ENCODE assay signal across 23 cellular contexts in the genomic region with DNA sequence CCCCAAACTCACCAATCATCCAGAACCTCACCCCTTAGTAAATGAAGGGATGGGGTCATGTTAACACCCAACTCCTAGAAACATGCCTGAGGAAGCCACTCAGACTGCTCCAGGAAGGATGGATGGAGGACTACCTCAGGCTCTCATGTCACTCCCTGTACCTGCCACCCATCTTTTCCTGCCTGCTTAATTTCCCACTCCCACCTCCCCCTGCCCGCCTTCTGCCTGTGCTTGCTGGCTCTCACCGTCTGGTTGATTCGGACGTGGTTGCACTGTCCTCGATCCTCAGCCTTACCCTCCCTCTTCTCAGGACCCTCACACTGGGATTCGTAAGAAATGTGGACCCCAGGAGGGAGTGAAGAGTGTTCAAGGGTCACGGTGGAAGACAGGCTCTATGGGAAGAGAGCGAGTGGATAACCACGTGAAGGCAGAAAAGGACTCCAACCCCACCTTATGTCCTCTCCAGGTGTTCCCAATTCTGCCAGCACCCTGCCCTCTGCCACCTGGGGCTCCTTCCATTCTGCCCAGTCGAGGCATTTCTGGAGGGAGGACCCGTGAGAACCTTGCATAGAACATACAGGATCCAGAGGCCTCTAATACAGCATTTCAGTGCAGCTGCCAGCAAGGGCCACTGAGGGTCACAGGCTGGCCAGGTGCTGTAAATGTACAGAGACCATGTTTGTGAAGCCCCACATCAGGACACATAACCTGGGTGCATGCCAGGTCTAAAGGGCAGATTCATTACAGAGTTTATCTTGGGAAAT. TPM values are rescaled to one million over a fixed set of nuclear protein-coding genes. Genes with fewer than 3 reads are reported as not detected.
A peak's percentile ranks its signal among the peaks of the same experiment; 100 is the strongest.
DNase-seq lines count a peak whose midpoint lies in the region; ATAC-seq, FAIRE-seq and TF ChIP-seq lines count a peak whose summit lies in the region.
"Had no signal": no experiment of that assay in that cellular context is flagged by ENCODE, and none has a peak within 500 bp of the region (broad histone marks: within the 10 kb centered on the region; RNA-seq: fewer than 3 reads in every experiment).

No MANE protein-coding gene starts in this region.

- H3K27me3 ChIP-seq in pancreas = no peaks in the 10 kb centered on the region

- H3K4me1 ChIP-seq in pancreas = peaks cover 0 to 6% (median 0%) of the 10 kb centered on the region in 3 donors
- H3K4me1 ChIP-seq: neural progenitor cell, prostate gland had no signal

- TF ChIP-seq POLR2A in GM12891 (IDR thresholded peaks at IDR 0.05; ENCODE audit: low read depth, low read length) = peak; percentile 42; the same call in 1 of the 2 replicates

- H3K4me3 ChIP-seq in pancreas = no peak overlapping the region
- H3K4me3 ChIP-seq: dorsolateral prefrontal cortex, lung, neural progenitor cell, prostate gland had no signal

- peak overlapping the region; percentile 94 for H3K27ac Mint-ChIP-seq in activated naive CD4-positive, alpha-beta T cell treated with anti-CD3 and anti-CD28 coated beads, Interleukin-2, amount 50 U/mL, for 24 hours
- peak overlapping the region; percentile 42 for H3K27ac Mint-ChIP-seq in activated T-helper 1 cell treated with anti-CD3 and anti-CD28 coated beads, Interleukin-12 subunit alpha, Interleukin-12 subunit beta, Interleukin-2, Interleukin-4 antibody, amounts not matched to agents 30 ng/mL and 10 ng/mL and 1 ng/mL, durations not matched to agents 14 hours and 24 hours and 36 hours
- peak overlapping the region; percentile 81 for H3K27ac Mint-ChIP-seq in stimulated activated effector memory CD8-positive, alpha-beta T cell treated with anti-CD3 and anti-CD28 coated beads, Interleukin-12 subunit alpha, Interleukin-12 subunit beta, amount 100 ng/mL, for 72 hours
- H3K27ac Mint-ChIP-seq: activated naive CD4-positive, alpha-beta T cell treated with anti-CD3 and anti-CD28 coated beads for 36 hours; H9; neural progenitor cell had no signal

- no peaks in the 10 kb centered on the region for H3K9me3 ChIP-seq in pancreas
- H3K9me3 ChIP-seq: prostate gland had no signal

- intact Hi-C loops in activated T-helper 1 cell treated with anti-CD3 and anti-CD28 coated beads, Interleukin-12 subunit alpha, Interleukin-12 subunit beta, Interleukin-2, Interleukin-4 antibody, amounts not matched to agents 30 ng/mL and 10 ng/mL and 1 ng/mL, durations not matched to agents 14 hours and 24 hours and 36 hours (cut with micrococcal nuclease) = no loop called here
- intact Hi-C loops in pancreas (cut with DNase I) = loop anchor here in 2 of 3 donors (10.0 kb wide), 2 partner anchors 49 to 129 kb away; no protein-coding TSS in a partner anchor

- ATAC-seq in stimulated activated effector memory CD8-positive, alpha-beta T cell treated with anti-CD3 and anti-CD28 coated beads, Interleukin-12 subunit alpha, Interleukin-12 subunit beta, amount 100 ng/mL, for 72 hours = no peak
- ATAC-seq in pancreas = no peak
- ATAC-seq in GM21367 (IDR thresholded peaks at IDR 0.05; ENCODE audit: unreplicated experiment) = no peak

- FAIRE-seq in GM12891 (lab: Jason Lieb, UNC) (no peak), pancreas (lab: Jason Lieb, UNC) (no peak)
- FAIRE-seq: astrocyte had no signal

- no peak overlapping the region for H3K27ac ChIP-seq in pancreas
- H3K27ac ChIP-seq: neural progenitor cell, prostate gland had no signal

- H3K36me3 ChIP-seq in pancreas = no peaks in the 10 kb centered on the region
- H3K36me3 ChIP-seq: neural progenitor cell, prostate gland had no signal

- H3K9me3 Mint-ChIP-seq in activated naive CD4-positive, alpha-beta T cell treated with anti-CD3 and anti-CD28 coated beads, Interleukin-2, amount 50 U/mL, for 24 hours = no peaks in the 10 kb centered on the region
- H3K9me3 Mint-ChIP-seq in activated T-helper 1 cell treated with anti-CD3 and anti-CD28 coated beads, Interleukin-12 subunit alpha, Interleukin-12 subunit beta, Interleukin-2, Interleukin-4 antibody, amounts not matched to agents 30 ng/mL and 10 ng/mL and 1 ng/mL, durations not matched to agents 14 hours and 24 hours and 36 hours = no peaks in the 10 kb centered on the region
- H3K9me3 Mint-ChIP-seq in stimulated activated effector memory CD8-positive, alpha-beta T cell treated with anti-CD3 and anti-CD28 coated beads, Interleukin-12 subunit alpha, Interleukin-12 subunit beta, amount 100 ng/mL, for 72 hours = no peaks in the 10 kb centered on the region
- H3K9me3 Mint-ChIP-seq: activated naive CD4-positive, alpha-beta T cell treated with anti-CD3 and anti-CD28 coated beads for 36 hours; neural progenitor cell; T-helper 1 cell treated with Interleukin-12 subunit alpha and Interleukin-12 subunit beta and Interleukin-4 antibody, amounts not matched to agents 30 μg/mL and 1 μg/mL, for 36 hours had no signal

- H3K36me3 Mint-ChIP-seq in activated naive CD4-positive, alpha-beta T cell treated with anti-CD3 and anti-CD28 coated beads, Interleukin-2, amount 50 U/mL, for 24 hours = peaks cover 3% of the 10 kb centered on the region
- peaks cover 68% of the 10 kb centered on the region for H3K36me3 Mint-ChIP-seq in activated T-helper 1 cell treated with anti-CD3 and anti-CD28 coated beads, Interleukin-12 subunit alpha, Interleukin-12 subunit beta, Interleukin-2, Interleukin-4 antibody, amounts not matched to agents 30 ng/mL and 10 ng/mL and 1 ng/mL, durations not matched to agents 14 hours and 24 hours and 36 hours (ENCODE audit: low read depth)
- H3K36me3 Mint-ChIP-seq in stimulated activated effector memory CD8-positive, alpha-beta T cell treated with anti-CD3 and anti-CD28 coated beads, Interleukin-12 subunit alpha, Interleukin-12 subunit beta, amount 100 ng/mL, for 72 hours = peaks cover 99% of the 10 kb centered on the region

- no peaks in the 10 kb centered on the region for H3K27me3 Mint-ChIP-seq in activated naive CD4-positive, alpha-beta T cell treated with anti-CD3 and anti-CD28 coated beads, Interleukin-2, amount 50 U/mL, for 24 hours
- H3K27me3 Mint-ChIP-seq in activated T-helper 1 cell treated with anti-CD3 and anti-CD28 coated beads, Interleukin-12 subunit alpha, Interleukin-12 subunit beta, Interleukin-2, Interleukin-4 antibody, amounts not matched to agents 30 ng/mL and 10 ng/mL and 1 ng/mL, durations not matched to agents 14 hours and 24 hours and 36 hours (ENCODE audit: insufficient read depth) = no peaks in the 10 kb centered on the region

- TF ChIP-seq CTCF in pancreas (IDR thresholded peaks at IDR 0.05) = no peak

- no peak overlapping the region for H3K4me3 Mint-ChIP-seq in activated naive CD4-positive, alpha-beta T cell treated with anti-CD3 and anti-CD28 coated beads, Interleukin-2, amount 50 U/mL, for 24 hours
- no peak overlapping the region for H3K4me3 Mint-ChIP-seq in activated T-helper 1 cell treated with anti-CD3 and anti-CD28 coated beads, Interleukin-12 subunit alpha, Interleukin-12 subunit beta, Interleukin-2, Interleukin-4 antibody, amounts not matched to agents 30 ng/mL and 10 ng/mL and 1 ng/mL, durations not matched to agents 14 hours and 24 hours and 36 hours
- no peak overlapping the region for H3K4me3 Mint-ChIP-seq in stimulated activated effector memory CD8-positive, alpha-beta T cell treated with anti-CD3 and anti-CD28 coated beads, Interleukin-12 subunit alpha, Interleukin-12 subunit beta, amount 100 ng/mL, for 72 hours
- H3K4me3 Mint-ChIP-seq: activated naive CD4-positive, alpha-beta T cell treated with anti-CD3 and anti-CD28 coated beads for 36 hours; H9; neural progenitor cell; T-helper 1 cell treated with Interleukin-12 subunit alpha and Interleukin-12 subunit beta and Interleukin-4 antibody, amounts not matched to agents 30 μg/mL and 1 μg/mL, for 36 hours had no signal

- H3K4me1 Mint-ChIP-seq in activated naive CD4-positive, alpha-beta T cell treated with anti-CD3 and anti-CD28 coated beads, Interleukin-2, amount 50 U/mL, for 24 hours = peaks cover 34% of the 10 kb centered on the region
- peaks cover 36% of the 10 kb centered on the region for H3K4me1 Mint-ChIP-seq in activated T-helper 1 cell treated with anti-CD3 and anti-CD28 coated beads, Interleukin-12 subunit alpha, Interleukin-12 subunit beta, Interleukin-2, Interleukin-4 antibody, amounts not matched to agents 30 ng/mL and 10 ng/mL and 1 ng/mL, durations not matched to agents 14 hours and 24 hours and 36 hours (ENCODE audit: low read depth)
- peaks cover 67% of the 10 kb centered on the region for H3K4me1 Mint-ChIP-seq in stimulated activated effector memory CD8-positive, alpha-beta T cell treated with anti-CD3 and anti-CD28 coated beads, Interleukin-12 subunit alpha, Interleukin-12 subunit beta, amount 100 ng/mL, for 72 hours
- H3K4me1 Mint-ChIP-seq: neural progenitor cell had no signal

- in situ Hi-C loops in KBM-7 (cut with MboI; ENCODE audit: low pct_unique_long_range_greater_than_20kb, low sequenced_read_pairs) = no loop called here

- WGBS in pancreas, 2 donors = 64 to 72% methylated on average over 11 of the region's 11 CpGs

- DNase-seq in activated naive CD4-positive, alpha-beta T cell (lab: John Stamatoyannopoulos, UW) = no peak
- DNase-seq in GM12891 (ENCODE audit: insufficient read length, low spot score) = no peak
- DNase-seq in activated T-helper 1 cell treated with anti-CD3 and anti-CD28 coated beads, Interleukin-12 subunit alpha, Interleukin-12 subunit beta, Interleukin-2, Interleukin-4 antibody, amounts not matched to agents 30 ng/mL and 10 ng/mL and 1 ng/mL, durations not matched to agents 14 hours and 24 hours and 36 hours (ENCODE audit: low spot score) = no peak
- no peak for DNase-seq in stimulated activated effector memory CD8-positive, alpha-beta T cell treated with anti-CD3 and anti-CD28 coated beads, Interleukin-12 subunit alpha, Interleukin-12 subunit beta, amount 100 ng/mL, for 72 hours (ENCODE audit: low spot score in 2 of 2)
- DNase-seq in pancreas = no peak
- no peak for DNase-seq in KBM-7
- DNase-seq: activated CD4-positive, alpha-beta T cell treated with anti-CD3 and anti-CD28 coated beads for 4 hours; activated naive CD4-positive, alpha-beta T cell treated with anti-CD3 and anti-CD28 coated beads for 36 hours; DND-41; dorsolateral prefrontal cortex; H9; Kasumi-1; NCI-H1694 treated with DMSO at 0.1 percent for 48 hours; NCI-H524 treated with DMSO at 0.1 percent for 48 hours; RPMI8226; trophoblast cell had no signal

RNA-seq across cellular contexts. Expression of a gene that starts 12.9 kb away (rescaled TPM):
- 154 TPM for polyA plus RNA-seq in GM12891 (2012; ENCODE audit: low read depth, missing spikeins)
- total RNA-seq in activated T-helper 1 cell treated with anti-CD3 and anti-CD28 coated beads, Interleukin-12 subunit alpha, Interleukin-12 subunit beta, Interleukin-2, Interleukin-4 antibody, amounts not matched to agents 30 ng/mL and 10 ng/mL and 1 ng/mL, durations not matched to agents 14 hours and 24 hours and 36 hours = 258 and 266 TPM in 2 replicates
- total RNA-seq in pancreas = 1 to 10 TPM; 1.1 to 1.7 (median 1.4) TPM
- polyA plus RNA-seq in pancreas = 1 to 10 TPM; 1.6 to 1.8 TPM

RNA-seq across cellular contexts. Expression of a gene that starts 13.4 kb away (rescaled TPM):
- polyA plus RNA-seq in GM12891 (2012; ENCODE audit: low read depth, missing spikeins) = 8.6 TPM
- 21.7 and 22.6 TPM in 2 replicates for total RNA-seq in activated T-helper 1 cell treated with anti-CD3 and anti-CD28 coated beads, Interleukin-12 subunit alpha, Interleukin-12 subunit beta, Interleukin-2, Interleukin-4 antibody, amounts not matched to agents 30 ng/mL and 10 ng/mL and 1 ng/mL, durations not matched to agents 14 hours and 24 hours and 36 hours
- 10 to 100 TPM; 10.1 to 28.4 (median 16.1) TPM for total RNA-seq in pancreas
- 10 to 100 TPM; 78.5 to 83.2 TPM for polyA plus RNA-seq in pancreas

RNA-seq across cellular contexts. Expression of a gene that starts 13.6 kb away (rescaled TPM):
- 10.6 TPM for polyA plus RNA-seq in GM12891 (2012; ENCODE audit: low read depth, missing spikeins)
- total RNA-seq in activated T-helper 1 cell treated with anti-CD3 and anti-CD28 coated beads, Interleukin-12 subunit alpha, Interleukin-12 subunit beta, Interleukin-2, Interleukin-4 antibody, amounts not matched to agents 30 ng/mL and 10 ng/mL and 1 ng/mL, durations not matched to agents 14 hours and 24 hours and 36 hours = 48.1 and 52.8 TPM in 2 replicates
- total RNA-seq in pancreas = 10 to 100 TPM; 13.3 to 33.1 (median 19.8) TPM
- polyA plus RNA-seq in pancreas = 1 to 10 TPM; 5.2 to 7.6 TPM

RNA-seq across cellular contexts. Expression of a gene that starts 37.9 kb away (rescaled TPM):
- polyA plus RNA-seq in GM12891 (2012; ENCODE audit: low read depth, missing spikeins) = 4.0 TPM
- total RNA-seq in activated T-helper 1 cell treated with anti-CD3 and anti-CD28 coated beads, Interleukin-12 subunit alpha, Interleukin-12 subunit beta, Interleukin-2, Interleukin-4 antibody, amounts not matched to agents 30 ng/mL and 10 ng/mL and 1 ng/mL, durations not matched to agents 14 hours and 24 hours and 36 hours = 58.6 and 61.6 TPM in 2 replicates
- 10 to 100 TPM in 2 of 6 donors, 1 to 10 TPM in 4; 4.4 to 18.7 (median 7.4) TPM for total RNA-seq in pancreas
- 10 to 100 TPM; 10.3 to 11.7 TPM for polyA plus RNA-seq in pancreas

Comparison
In these comparisons a context has a peak if more than half of its experiments do, and no peak if none do; other contexts are left out.
1. H3K27ac Mint-ChIP-seq: peak in every context shown above with its lines; median percentile 94 in activated naive CD4-positive, alpha-beta T cell treated with anti-CD3 and anti-CD28 coated beads, Interleukin-2, amount 50 U/mL, for 24 hours; 81 in stimulated activated effector memory CD8-positive, alpha-beta T cell treated with anti-CD3 and anti-CD28 coated beads, Interleukin-12 subunit alpha, Interleukin-12 subunit beta, amount 100 ng/mL, for 72 hours; 42 in activated T-helper 1 cell treated with anti-CD3 and anti-CD28 coated beads, Interleukin-12 subunit alpha, Interleukin-12 subunit beta, Interleukin-2, Interleukin-4 antibody, amounts not matched to agents 30 ng/mL and 10 ng/mL and 1 ng/mL, durations not matched to agents 14 hours and 24 hours and 36 hours.
2. RNA of a gene that starts 12.9 kb away (total RNA-seq): 258 to 266 TPM in activated T-helper 1 cell treated with anti-CD3 and anti-CD28 coated beads, Interleukin-12 subunit alpha, Interleukin-12 subunit beta, Interleukin-2, Interleukin-4 antibody, amounts not matched to agents 30 ng/mL and 10 ng/mL and 1 ng/mL, durations not matched to agents 14 hours and 24 hours and 36 hours; 1.1 to 1.7 TPM in pancreas; every median in the first group is over 10 times any median in the second.